ENCODE assay signal across 8 cellular contexts in the genomic region with DNA sequence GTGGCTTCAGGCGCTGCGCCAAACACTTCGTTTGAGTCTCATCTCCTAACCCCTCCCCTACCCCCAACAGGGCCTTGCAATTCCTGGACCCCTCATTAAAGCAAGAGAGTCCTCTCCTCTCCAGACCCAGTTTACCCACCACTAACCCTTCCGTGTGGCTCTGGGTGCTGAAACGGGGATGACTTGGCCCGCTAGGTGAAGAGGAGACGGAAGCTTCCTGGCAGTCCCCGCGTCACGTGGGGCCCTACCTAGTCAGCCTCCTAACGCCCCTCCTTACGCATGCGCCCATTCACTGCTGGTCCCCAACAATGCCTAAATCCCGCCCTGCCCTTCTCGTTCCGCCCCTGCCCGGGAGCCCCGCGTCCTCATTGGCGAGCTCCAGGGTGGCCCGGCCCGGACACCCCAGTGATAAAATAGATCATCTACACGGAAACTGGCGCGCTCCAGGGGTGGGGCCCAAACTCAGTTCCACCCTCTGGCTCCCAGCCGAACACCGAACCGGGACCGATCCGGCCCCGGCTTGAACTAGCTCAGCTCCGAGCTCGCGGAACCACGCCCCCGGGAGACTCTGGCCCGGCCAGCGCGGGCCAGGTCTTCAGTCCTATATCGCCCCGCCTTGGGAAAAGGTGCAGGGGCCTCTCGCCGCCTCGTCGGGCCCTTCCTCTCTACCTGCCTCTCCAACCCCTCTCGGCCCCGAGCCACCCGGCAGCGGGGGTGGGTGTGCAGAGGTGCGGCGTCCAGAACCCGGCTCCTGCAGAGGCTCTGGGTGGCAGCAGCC. TPM values are rescaled to one million over a fixed set of nuclear protein-coding genes. Genes with fewer than 3 reads are reported as not detected.
DNase-seq lines count a peak whose midpoint lies in the region; ATAC-seq, FAIRE-seq and TF ChIP-seq lines count a peak whose summit lies in the region.

A gene with protein sequence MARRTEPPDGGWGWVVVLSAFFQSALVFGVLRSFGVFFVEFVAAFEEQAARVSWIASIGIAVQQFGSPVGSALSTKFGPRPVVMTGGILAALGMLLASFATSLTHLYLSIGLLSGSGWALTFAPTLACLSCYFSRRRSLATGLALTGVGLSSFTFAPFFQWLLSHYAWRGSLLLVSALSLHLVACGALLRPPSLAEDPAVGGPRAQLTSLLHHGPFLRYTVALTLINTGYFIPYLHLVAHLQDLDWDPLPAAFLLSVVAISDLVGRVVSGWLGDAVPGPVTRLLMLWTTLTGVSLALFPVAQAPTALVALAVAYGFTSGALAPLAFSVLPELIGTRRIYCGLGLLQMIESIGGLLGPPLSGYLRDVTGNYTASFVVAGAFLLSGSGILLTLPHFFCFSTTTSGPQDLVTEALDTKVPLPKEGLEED (plus strand): TSS at position 425 of the 778 bp plus-strand sequence. CDS start 368 bp downstream, outside the sequence.

- H3K4me3 ChIP-seq in HUES6 (ENCODE audit: low read depth, low read length): peak within 1 kb of the TSS; percentile 70
- H3K4me3 ChIP-seq in OCI-LY1 (ENCODE audit: low read depth, low read length, poor library complexity, severe bottlenecking): peak within 1 kb of the TSS; percentile 75

- H3K9ac ChIP-seq in HUES6 (ENCODE audit: low read length): peak within 1 kb of the TSS; percentile 61
- H3K9ac ChIP-seq in OCI-LY1 (ENCODE audit: low read length): peak within 1 kb of the TSS; percentile 83

- DNase-seq in D721Med (ENCODE audit: insufficient read length, low spot score) (peak; percentile 99), mesenteric fat pad (ENCODE audit: low spot score) (peak; percentile 98)
- peak; percentile 97 for DNase-seq in activated CD8-positive, alpha-beta memory T cell treated with anti-CD3 and anti-CD28 coated beads, Interleukin-2, amount 50 U/mL, for 4 hours
- DNase-seq in stimulated activated CD8-positive, alpha-beta memory T cell treated with anti-CD3 and anti-CD28 coated beads, Interleukin-15, amount 100 ng/mL, for 24 hours (ENCODE audit: low read depth): peak; percentile 85

- H3K9me3 ChIP-seq in HUES6 (ENCODE audit: control insufficient read depth, insufficient read depth, low read depth, low read length) (no peaks in the 10 kb centered on the region), OCI-LY1 (ENCODE audit: low read length) (no peaks in the 10 kb centered on the region)

- no peaks in the 10 kb centered on the region for H3K36me3 ChIP-seq in HUES6 (ENCODE audit: control insufficient read depth, insufficient read depth, low read length)
- H3K36me3 ChIP-seq in OCI-LY1 (ENCODE audit: insufficient read depth, low read length): no peaks in the 10 kb centered on the region; the same call in 1 of the 2 replicates

- H3K27me3 ChIP-seq in HUES6 (ENCODE audit: control insufficient read depth, insufficient read depth, low read length) (0 out of 2 replicates have a peak, but pooled peaks cover 2% of the 10 kb centered on the region), OCI-LY1 (ENCODE audit: insufficient read depth, low read length) (no peaks in the 10 kb centered on the region)

- peak within 1 kb of the TSS; percentile 10; the same call in 1 of the 2 replicates for H3K27ac ChIP-seq in HUES6 (ENCODE audit: low read depth, low read length)
- H3K27ac ChIP-seq in OCI-LY1 (ENCODE audit: low read depth, low read length, poor library complexity, severe bottlenecking): peak within 1 kb of the TSS; percentile 58

- H3F3A ChIP-seq in OCI-LY1 (ENCODE audit: insufficient read depth, low read length): no peaks in the 10 kb centered on the region

- peak; percentile 87 for ATAC-seq in GM21447 (IDR thresholded peaks at IDR 0.05; ENCODE audit: unreplicated experiment)

- no peaks in the 10 kb centered on the region for H3K9me2 ChIP-seq in OCI-LY1 (ENCODE audit: low read depth, low read length)

- no peak for TF ChIP-seq CTCF in D721Med (IDR thresholded peaks at IDR 0.05; ENCODE audit: insufficient read depth, missing control alignments)
- TF ChIP-seq CTCF in OCI-LY1 (IDR thresholded peaks at IDR 0.05; ENCODE audit: low read length): no peak

- FAIRE-seq in D721Med (lab: Jason Lieb, UNC) (no peak), endometrium (lab: Jason Lieb, UNC) (peak; percentile 87)

- H3K4me2 ChIP-seq in OCI-LY1 (ENCODE audit: low read length): peak within 1 kb of the TSS; percentile 90

- H3K4me1 ChIP-seq in HUES6 (ENCODE audit: control insufficient read depth, insufficient read depth, low read length): peaks cover 24% of the 10 kb centered on the region
- peaks cover 19% of the 10 kb centered on the region for H3K4me1 ChIP-seq in OCI-LY1 (ENCODE audit: insufficient read depth, low read length, severe bottlenecking)

- H3K79me2 ChIP-seq in OCI-LY1 (ENCODE audit: insufficient read depth, low read length): no peaks in the 10 kb centered on the region

- peak within 1 kb of the TSS; percentile 21; the same call in 1 of the 2 replicates for H2AFZ ChIP-seq in OCI-LY1 (ENCODE audit: low read length)

- H4K20me1 ChIP-seq in OCI-LY1 (ENCODE audit: insufficient read depth, low read length): no peaks in the 10 kb centered on the region

RNA-seq across cellular contexts. Expression of the gene that starts here (rescaled TPM):
- 2.9 TPM for total RNA-seq in mesenteric fat pad

Comparison
In these comparisons a context has a peak if more than half of its experiments do, and no peak if none do; other contexts are left out.
1. Peak in every context shown above with its lines: DNase-seq, ATAC-seq, H3K4me3 ChIP-seq and H3K27ac ChIP-seq.